Comparison of ENCODE assay signal across 22 cellular contexts in the genomic region with DNA sequence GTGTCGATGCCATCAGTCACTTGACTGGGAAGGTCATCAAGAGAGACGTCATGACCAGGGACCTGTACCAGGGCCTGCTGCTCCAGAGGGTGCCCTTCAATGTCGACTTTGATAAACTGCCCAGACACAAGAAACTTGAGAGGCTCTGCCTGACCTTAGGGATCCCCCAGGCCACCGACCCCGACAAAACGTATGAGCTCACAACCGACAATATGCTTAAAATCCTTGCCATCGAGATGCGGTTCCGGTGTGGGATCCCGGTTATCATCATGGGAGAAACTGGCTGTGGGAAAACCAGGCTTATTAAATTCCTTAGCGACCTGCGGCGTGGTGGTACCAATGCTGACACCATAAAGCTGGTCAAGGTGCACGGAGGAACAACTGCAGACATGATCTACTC.
"Had no signal": no experiment of that assay in that cellular context is flagged by ENCODE, and none has a peak within 500 bp of the region (broad histone marks: within the 10 kb centered on the region; RNA-seq: fewer than 3 reads in every experiment).

No MANE protein-coding gene starts in this region.

- H2AFZ ChIP-seq: hepatocyte had no signal

- H3K4me3 ChIP-seq: hepatocyte, left ventricle myocardium inferior, lower lobe of right lung, pancreas, psoas muscle, right lobe of liver, stomach had no signal

- H3K4me1 ChIP-seq: left ventricle myocardium inferior, lower lobe of right lung, pancreas, psoas muscle, right lobe of liver, stomach had no signal

- H3K4me3 Mint-ChIP-seq: dendritic cell treated with granulocyte-macrophage colony-stimulating factor and Interleukin-4, amounts not matched to agents 40 ng/mL and 50 ng/mL, for 4 days; memory B cell; naive B cell; nephron; stimulated activated naive B cell treated with anti-CD40 and anti-IgM and Interleukin-4, amounts not matched to agents 10 μg/mL and 1 μg/mL and 100 μg/mL, for 72 hours had no signal

- H3K27ac ChIP-seq: hepatocyte, left ventricle myocardium inferior, lower lobe of right lung, pancreas, psoas muscle, right lobe of liver, stomach had no signal

- H3K9me3 Mint-ChIP-seq: dendritic cell treated with granulocyte-macrophage colony-stimulating factor and Interleukin-4, amounts not matched to agents 40 ng/mL and 50 ng/mL, for 4 days; memory B cell; naive B cell; nephron; stimulated activated naive B cell treated with anti-CD40 and anti-IgM and Interleukin-4, amounts not matched to agents 10 μg/mL and 1 μg/mL and 100 μg/mL, for 72 hours had no signal

- H3K27ac Mint-ChIP-seq: dendritic cell treated with granulocyte-macrophage colony-stimulating factor and Interleukin-4, amounts not matched to agents 40 ng/mL and 50 ng/mL, for 4 days; memory B cell; nephron; stimulated activated naive B cell treated with anti-CD40 and anti-IgM and Interleukin-4, amounts not matched to agents 10 μg/mL and 1 μg/mL and 100 μg/mL, for 72 hours had no signal

- H3K79me2 ChIP-seq: hepatocyte had no signal

- H3K4me1 Mint-ChIP-seq: memory B cell, nephron had no signal

- H3K9me3 ChIP-seq: left ventricle myocardium inferior, lower lobe of right lung, pancreas, psoas muscle, right lobe of liver, stomach had no signal

- H3K4me2 ChIP-seq: hepatocyte had no signal

- H3K27me3 ChIP-seq: hepatocyte, pancreas, right lobe of liver, stomach had no signal

- H3K27me3 Mint-ChIP-seq: dendritic cell treated with granulocyte-macrophage colony-stimulating factor and Interleukin-4, amounts not matched to agents 40 ng/mL and 50 ng/mL, for 4 days; memory B cell; naive B cell; stimulated activated naive B cell treated with anti-CD40 and anti-IgM and Interleukin-4, amounts not matched to agents 10 μg/mL and 1 μg/mL and 100 μg/mL, for 72 hours had no signal

- ATAC-seq: left cardiac atrium; lower lobe of right lung; pancreas; psoas muscle; right lobe of liver; stimulated activated naive B cell treated with anti-CD40 and anti-IgM and Interleukin-4, amounts not matched to agents 10 μg/mL and 1 μg/mL and 100 μg/mL, for 72 hours had no signal

- DNase-seq: foreskin melanocyte; head of caudate nucleus; kidney; left cardiac atrium; left ventricle myocardium inferior; lower lobe of right lung; naive B cell; occipital lobe; pancreas; retina; right lobe of liver; stimulated activated CD4-positive, alpha-beta T cell treated with anti-CD3 and anti-CD28 coated beads, Interleukin-15, amount 100 ng/mL, for 24 hours; stimulated activated CD4-positive, alpha-beta T cell treated with anti-CD3 and anti-CD28 coated beads, Interleukin-1b, Interleukin-23, amount 100 ng/mL, for 48 hours; stimulated activated CD4-positive, alpha-beta T cell treated with anti-CD3 and anti-CD28 coated beads, Interleukin-4, amount 100 ng/mL, for 24 hours; stimulated activated naive B cell treated with anti-CD40 and anti-IgM and Interleukin-4, amounts not matched to agents 10 μg/mL and 1 μg/mL and 100 μg/mL, for 72 hours; stomach; trophoblast cell had no signal
